8 cellular contexts compared by ENCODE assay signal in the genomic region with DNA sequence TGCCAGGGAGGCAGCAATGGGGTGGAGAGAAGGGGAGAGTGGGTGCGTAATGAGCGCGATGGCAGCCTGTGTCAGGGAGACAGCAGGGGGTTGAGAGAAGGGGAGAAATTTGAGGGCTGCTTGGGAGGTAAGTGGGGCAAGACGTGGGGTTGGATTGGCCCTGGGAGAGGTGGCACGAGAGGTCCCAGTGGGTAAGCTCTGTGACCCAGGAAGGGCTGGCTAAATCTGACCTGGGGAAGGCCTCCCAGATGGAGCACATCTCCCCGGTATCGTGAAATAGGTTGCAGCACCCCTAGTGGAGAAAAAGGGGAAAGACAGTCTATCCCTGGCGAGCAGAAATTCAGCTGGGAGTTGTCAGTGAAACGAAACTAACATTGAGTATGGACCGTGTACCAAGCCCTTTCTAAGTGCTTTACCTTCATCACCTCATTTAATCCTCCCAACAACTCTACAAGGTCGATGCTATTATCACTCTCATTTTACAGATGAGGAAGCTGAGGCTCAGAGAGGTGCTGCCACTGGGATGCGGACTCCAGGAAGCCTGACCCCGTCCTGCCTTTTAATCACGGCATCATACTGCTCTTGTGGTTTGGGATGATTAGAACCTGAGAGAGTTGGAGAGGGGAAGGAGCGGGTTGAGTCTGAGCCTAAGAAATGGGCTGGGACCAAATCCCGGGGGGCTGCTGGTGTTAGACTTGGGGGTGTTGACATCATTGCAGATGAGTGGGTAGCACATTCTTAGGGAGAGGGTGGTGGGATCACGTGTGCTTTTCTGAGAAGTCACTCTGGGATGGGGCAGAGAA. TPM values are rescaled to one million over a fixed set of nuclear protein-coding genes. Genes with fewer than 3 reads are reported as not detected.
DNase-seq lines count a peak whose midpoint lies in the region; ATAC-seq, FAIRE-seq and TF ChIP-seq lines count a peak whose summit lies in the region.

No MANE protein-coding gene starts in this region.

- CTCF ChIA-PET in AG04449 (lab: Yijun Ruan, JAX), result interaction anchor here (0.6 to 20.6 kb wide), 32 partner anchors 10 to 662 kb away, joined by 3 to 1485 read pairs (median 6); a partner anchor contains a TSS

- H3K9me3 ChIP-seq in skeletal muscle satellite cell (replicated peaks; ENCODE audit: low read length), result no peaks in the 10 kb centered on the region

- H3K9ac ChIP-seq in skeletal muscle satellite cell (ENCODE audit: low read depth, low read length), result peak overlapping the region; percentile 81

- no peak for ATAC-seq in GM21576 (IDR thresholded peaks at IDR 0.05; ENCODE audit: unreplicated experiment)

- DNase-seq in AG04449 (ENCODE audit: low read depth, low spot score), result peak; percentile 12
- peak; percentile 62 for DNase-seq in GM12891 (ENCODE audit: insufficient read length, low spot score)
- DNase-seq in NCI-H1694 (lab: John Stamatoyannopoulos, UW), result peak; percentile 29
- DNase-seq in T-helper 9 cell, result peak; percentile 20
- DNase-seq in cardiac fibroblast (ENCODE audit: low read depth in 2 of 2), result peak; percentile 84 to 87

- no peaks in the 10 kb centered on the region for H3K36me3 ChIP-seq in skeletal muscle satellite cell (ENCODE audit: insufficient read depth, low read length)

- TF ChIP-seq CTCF in AG04449 (IDR thresholded peaks at IDR 0.05; ENCODE audit: insufficient read depth, low read length, missing control alignments) (peak; percentile 83), cardiac fibroblast (IDR thresholded peaks at IDR 0.05; ENCODE audit: low read depth, low read length) (peak; percentile 86)

- H3K4me3 ChIP-seq in AG04449 (ENCODE audit: low read depth, low read length) (peak overlapping the region; percentile 60), cardiac fibroblast (replicated peaks in 1 of 2; ENCODE audit: low read depth in 2 of 2, low read length in 2 of 2) (peak overlapping the region; percentile 42 to 55), skeletal muscle satellite cell (ENCODE audit: low read length) (peak overlapping the region; percentile 70)

- TF ChIP-seq POLR2A in GM12891 (IDR thresholded peaks at IDR 0.05; ENCODE audit: low read depth, low read length), result no peak

- FAIRE-seq in GM12891 (lab: Jason Lieb, UNC) (peak; percentile 94), islet of Langerhans (lab: Jason Lieb, UNC) (peak; percentile 17)

- POLR2A ChIA-PET in AG04449 (lab: Yijun Ruan, JAX), result interaction anchor here (0.8 to 3.4 kb wide), 3 partner anchors 77 to 95 kb away, joined by 3 to 53 read pairs (median 3); a partner anchor contains a TSS

- peaks cover 16% of the 10 kb centered on the region for H3K27me3 ChIP-seq in skeletal muscle satellite cell (ENCODE audit: control insufficient read depth, insufficient read depth, low read length)

- peaks cover 18% of the 10 kb centered on the region for H3K4me1 ChIP-seq in skeletal muscle satellite cell (ENCODE audit: control insufficient read depth, insufficient read depth, low read length)

- peak overlapping the region; percentile 84 for H3K4me2 ChIP-seq in skeletal muscle satellite cell (ENCODE audit: low read length)

TF ChIP-seq in GM12891, 5 proteins besides CTCF, POLR2A, EP300 and RAD21:
- TF ChIP-seq POU2F2 (IDR thresholded peaks at IDR 0.05; ENCODE audit: low read depth, low read length) (no peak), TAF1 (IDR thresholded peaks at IDR 0.05; ENCODE audit: low read depth, low read length) (no peak), SPI1 (IDR thresholded peaks at IDR 0.05; ENCODE audit: low read depth, low read length) (no peak), POLR2AphosphoS5 (IDR thresholded peaks at IDR 0.05; ENCODE audit: low read depth, low read length) (no peak), PAX5 (IDR thresholded peaks at IDR 0.05; ENCODE audit: insufficient read depth, low read length, severe bottlenecking) (no peak)

RNA-seq across cellular contexts. Expression of a gene that starts 56.6 kb away (rescaled TPM):
- 6,058 TPM for polyA plus RNA-seq in GM12891 (2012; ENCODE audit: low read depth, missing spikeins)
- 773 and 1,109 TPM in 2 replicates for total RNA-seq in skeletal muscle satellite cell (2012; rRNA removed)

Comparison
In these comparisons a context has a peak if more than half of its experiments do, and no peak if none do; other contexts are left out.
1. DNase-seq: peak in every context shown above with its lines; median percentile 86 in cardiac fibroblast; 62 in GM12891; 29 in NCI-H1694; 20 in T-helper 9 cell; 12 in AG04449.